In the genomic region with DNA sequence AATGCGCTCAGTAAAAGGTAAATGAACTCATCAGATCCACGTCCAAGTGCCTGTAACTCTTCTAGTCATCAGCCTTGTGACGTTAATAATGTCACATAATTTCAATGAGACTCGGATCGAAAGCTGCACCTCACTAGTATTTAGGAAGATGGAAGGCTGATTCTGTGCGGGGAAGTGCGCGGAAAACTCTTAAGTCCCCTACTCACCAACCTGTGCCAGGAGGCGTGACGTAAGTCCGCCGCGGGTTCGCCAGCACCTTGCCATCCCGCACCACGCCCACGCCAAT, we compare ENCODE assay signal across 5 cellular contexts.
A peak's percentile ranks its signal among the peaks of the same experiment; 100 is the strongest.
DNase-seq lines count a peak whose midpoint lies in the region; ATAC-seq lines count a peak whose summit lies in the region.

No MANE protein-coding gene starts in this region.

- DNase-seq in T-helper 22 cell (ENCODE audit: low read depth) (peak; percentile 85), iris pigment epithelial cell (ENCODE audit: low read depth) (peak; percentile 84), NCI-H2196 (lab: John Stamatoyannopoulos, UW; ENCODE audit: unreplicated experiment) (no peak)

- ATAC-seq in GM19463 (IDR thresholded peaks at IDR 0.05; ENCODE audit: unreplicated experiment) (peak; percentile 36), HG03457 (IDR thresholded peaks at IDR 0.05; ENCODE audit: unreplicated experiment) (peak; percentile 34)
